ENCODE assay signal across 8 cellular contexts in genomic region chr16:19138601-19139000, GRCh38. TPM values are rescaled to one million over a fixed set of nuclear protein-coding genes. Genes with fewer than 3 reads are reported as not detected.
DNase-seq lines count a peak whose midpoint lies in the region; ATAC-seq and TF ChIP-seq lines count a peak whose summit lies in the region.

No MANE protein-coding gene starts in this region.

- H3K4me1 ChIP-seq in liver (ENCODE audit: control insufficient read depth in 4 of 4, insufficient read depth in 4 of 4, low read length in 3 of 4) = peaks cover 0 to 11% (median 3%) of the 10 kb centered on the region in 4 donors

- H3K9ac ChIP-seq in liver (ENCODE audit: low read depth in 1 of 2, low read length in 2 of 2) = no peak overlapping the region

- H3K9me3 ChIP-seq in liver (ENCODE audit: control insufficient read depth in 4 of 4, low read length in 3 of 4) = no peaks in the 10 kb centered on the region

- H3K27me3 ChIP-seq in liver (ENCODE audit: control insufficient read depth in 4 of 4, insufficient read depth in 4 of 4, low read length in 3 of 4) = no peaks in the 10 kb centered on the region

- H3K36me3 ChIP-seq in liver (ENCODE audit: control insufficient read depth in 4 of 4, insufficient read depth in 3 of 4, low read depth in 1 of 4, low read length in 3 of 4) = no peaks in the 10 kb centered on the region

- WGBS in liver = 11% methylated on average over 4 of the region's 4 CpGs

- DNase-seq in Right ventricle myocardium inferior (ENCODE audit: missing footprints) (no peak), cardiac septum (ENCODE audit: low spot score) (no peak), brain pericyte (ENCODE audit: low read depth, low spot score) (peak; percentile 48), GDM1 (lab: John Stamatoyannopoulos, UW) (no peak)
- DNase-seq in activated effector memory CD4-positive, alpha-beta T cell treated with Interleukin-2 at 50 U/mL for 16 hours = no peak

- no peak overlapping the region for H3K27ac ChIP-seq in liver (ENCODE audit: low read depth in 1 of 2, low read length in 2 of 2)

- no peak overlapping the region for H3K4me3 ChIP-seq in liver (ENCODE audit: low read depth in 1 of 3, low read length in 3 of 3)

- no peak for TF ChIP-seq RAD21 in liver (IDR thresholded peaks at IDR 0.05)

- peak; percentile 91 for ATAC-seq in Right ventricle myocardium inferior
- no peak for ATAC-seq in HG02759 (IDR thresholded peaks at IDR 0.05; ENCODE audit: unreplicated experiment)
- ATAC-seq in GM19023 (IDR thresholded peaks at IDR 0.05; ENCODE audit: unreplicated experiment) = no peak

- intact Hi-C loops in Right ventricle myocardium inferior (cut with DNase I) = loop anchor here (2.0 kb wide), 1 partner anchor 24 kb away; no protein-coding TSS in a partner anchor
- intact Hi-C loops in cardiac septum (cut with DNase I) = no loop called here

- TF ChIP-seq CTCF in liver (IDR thresholded peaks at IDR 0.05; ENCODE audit: low read depth, low read length, missing input control) = no peak

TF ChIP-seq in liver, 16 proteins besides CTCF, POLR2A, EP300 and RAD21:
- no peak for TF ChIP-seq FOXA1 (IDR thresholded peaks at IDR 0.05)
- TF ChIP-seq EGR1 (IDR thresholded peaks at IDR 0.05; ENCODE audit: low read depth in 2 of 2) = peak in 1 of 2 donors; percentile 18
- no peak for TF ChIP-seq ZBTB33 (IDR thresholded peaks at IDR 0.05)
- no peak for TF ChIP-seq GABPA (IDR thresholded peaks at IDR 0.05 in 1 of 2, conservative IDR thresholded peaks at IDR 0.05 in 1 of 2)
- TF ChIP-seq HNF4G (IDR thresholded peaks at IDR 0.05) = no peak
- no peak for TF ChIP-seq FOXA2 (IDR thresholded peaks at IDR 0.05)
- TF ChIP-seq ATF3 (IDR thresholded peaks at IDR 0.05) = no peak
- no peak for TF ChIP-seq NR2F2 (IDR thresholded peaks at IDR 0.05)
- TF ChIP-seq, protein P1, sequence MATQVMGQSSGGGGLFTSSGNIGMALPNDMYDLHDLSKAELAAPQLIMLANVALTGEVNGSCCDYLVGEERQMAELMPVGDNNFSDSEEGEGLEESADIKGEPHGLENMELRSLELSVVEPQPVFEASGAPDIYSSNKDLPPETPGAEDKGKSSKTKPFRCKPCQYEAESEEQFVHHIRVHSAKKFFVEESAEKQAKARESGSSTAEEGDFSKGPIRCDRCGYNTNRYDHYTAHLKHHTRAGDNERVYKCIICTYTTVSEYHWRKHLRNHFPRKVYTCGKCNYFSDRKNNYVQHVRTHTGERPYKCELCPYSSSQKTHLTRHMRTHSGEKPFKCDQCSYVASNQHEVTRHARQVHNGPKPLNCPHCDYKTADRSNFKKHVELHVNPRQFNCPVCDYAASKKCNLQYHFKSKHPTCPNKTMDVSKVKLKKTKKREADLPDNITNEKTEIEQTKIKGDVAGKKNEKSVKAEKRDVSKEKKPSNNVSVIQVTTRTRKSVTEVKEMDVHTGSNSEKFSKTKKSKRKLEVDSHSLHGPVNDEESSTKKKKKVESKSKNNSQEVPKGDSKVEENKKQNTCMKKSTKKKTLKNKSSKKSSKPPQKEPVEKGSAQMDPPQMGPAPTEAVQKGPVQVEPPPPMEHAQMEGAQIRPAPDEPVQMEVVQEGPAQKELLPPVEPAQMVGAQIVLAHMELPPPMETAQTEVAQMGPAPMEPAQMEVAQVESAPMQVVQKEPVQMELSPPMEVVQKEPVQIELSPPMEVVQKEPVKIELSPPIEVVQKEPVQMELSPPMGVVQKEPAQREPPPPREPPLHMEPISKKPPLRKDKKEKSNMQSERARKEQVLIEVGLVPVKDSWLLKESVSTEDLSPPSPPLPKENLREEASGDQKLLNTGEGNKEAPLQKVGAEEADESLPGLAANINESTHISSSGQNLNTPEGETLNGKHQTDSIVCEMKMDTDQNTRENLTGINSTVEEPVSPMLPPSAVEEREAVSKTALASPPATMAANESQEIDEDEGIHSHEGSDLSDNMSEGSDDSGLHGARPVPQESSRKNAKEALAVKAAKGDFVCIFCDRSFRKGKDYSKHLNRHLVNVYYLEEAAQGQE (IDR thresholded peaks at IDR 0.05) = no peak
- TF ChIP-seq RXRA (IDR thresholded peaks at IDR 0.05) = peak in 1 of 2 donors; percentile 19
- TF ChIP-seq YY1 (IDR thresholded peaks at IDR 0.05) = peak; percentile 65
- peak; percentile 29 for TF ChIP-seq SP1 (IDR thresholded peaks at IDR 0.05)
- TF ChIP-seq MAX (IDR thresholded peaks at IDR 0.05) = peak; percentile 56
- no peak for TF ChIP-seq JUND (IDR thresholded peaks at IDR 0.05)
- no peak for TF ChIP-seq TAF1 (conservative IDR thresholded peaks at IDR 0.05)
- TF ChIP-seq HNF4A (conservative IDR thresholded peaks at IDR 0.05) = no peak

RNA-seq across cellular contexts. Expression of gene ITPRIPL2, which starts 24.8 kb away (rescaled TPM):
- 15.3 TPM for total RNA-seq in Right ventricle myocardium inferior
- 24.6 TPM for total RNA-seq in cardiac septum
- 10 to 100 TPM in 1 of 2 donors, 1 to 10 TPM in 1; 5.6 to 14.3 TPM for total RNA-seq in liver
- polyA plus RNA-seq in liver = 1 to 10 TPM; 2.2 to 5.4 TPM

RNA-seq across cellular contexts. Expression of gene SYT17, which starts 29.4 kb away (rescaled TPM):
- 0.54 TPM for total RNA-seq in Right ventricle myocardium inferior
- total RNA-seq in cardiac septum = 0.81 TPM
- 1 to 10 TPM; 2.5 to 4.9 TPM for total RNA-seq in liver
- polyA plus RNA-seq in liver = 1 to 10 TPM; 6.1 to 7.7 TPM
